8 cellular contexts compared by ENCODE assay signal in genomic region chr14:21025374-21026151, GRCh38. TPM values are rescaled to one million over a fixed set of nuclear protein-coding genes. Genes with fewer than 3 reads are reported as not detected.
DNase-seq lines count a peak whose midpoint lies in the region; ATAC-seq, FAIRE-seq and TF ChIP-seq lines count a peak whose summit lies in the region.

No MANE protein-coding gene starts in this region.

- in situ Hi-C loops in HepG2 (cut with HindIII; ENCODE audit: extremely low pct_ligation_motif_present, low pct_unique_long_range_greater_than_20kb): no loop called here

- CTCF ChIA-PET in activated CD8-positive, alpha-beta memory T cell treated with anti-CD3 and anti-CD28 coated beads, Interleukin-2, amount 10 ng/mL, durations not matched to agents 7 days and 5 days (lab: Charles Lee): interaction anchor here (1.1 to 3.0 kb wide), 6 partner anchors 11 to 79 kb away, joined by 3 to 26 read pairs (median 4); no protein-coding TSS in a partner anchor
- CTCF ChIA-PET in HepG2 (lab: Yijun Ruan, JAX; ENCODE audit: low intra/inter-chr PET ratio, low total read pairs): interaction anchor here (0.8 kb wide), 1 partner anchor 11 kb away, joined by 3 read pairs; no protein-coding TSS in a partner anchor

- TF ChIP-seq RAD21 in HepG2 (CRISPR knock-in tag; IDR thresholded peaks at IDR 0.05): no peak

- H3K79me2 ChIP-seq in HepG2 (ENCODE audit: insufficient read depth, low read length): peaks cover 13% of the 10 kb centered on the region

- H3K27me3 Mint-ChIP-seq in activated CD8-positive, alpha-beta memory T cell treated with anti-CD3 and anti-CD28 coated beads, Interleukin-2, amount 10 ng/mL, durations not matched to agents 7 days and 5 days: peaks cover 41% of the 10 kb centered on the region
- peaks cover 12% of the 10 kb centered on the region for H3K27me3 Mint-ChIP-seq in chondrocyte (ENCODE audit: low read depth)
- no peaks in the 10 kb centered on the region for H3K27me3 Mint-ChIP-seq in stimulated activated naive CD8-positive, alpha-beta T cell treated with anti-CD3 and anti-CD28 coated beads, Interleukin-15, amount 100 ng/mL, for 72 hours

- H3K4me2 ChIP-seq in HepG2 (ENCODE audit: low read depth, low read length): peak overlapping the region; percentile 60

- no peak for TF ChIP-seq EP300 in HepG2 (IDR thresholded peaks at IDR 0.05; ENCODE audit: low read depth in 2 of 2, low read length in 2 of 2)
- no peak for TF ChIP-seq EP300 in HepG2 (CRISPR knock-in tag; IDR thresholded peaks at IDR 0.05; ENCODE audit: borderline replicate concordance)

- no peaks in the 10 kb centered on the region for H3K36me3 Mint-ChIP-seq in activated CD8-positive, alpha-beta memory T cell treated with anti-CD3 and anti-CD28 coated beads, Interleukin-2, amount 10 ng/mL, durations not matched to agents 7 days and 5 days
- no peaks in the 10 kb centered on the region for H3K36me3 Mint-ChIP-seq in chondrocyte (ENCODE audit: low read depth)

- peak overlapping the region; percentile 65 to 96 (median 66); a peak in 4 of 6 replicates for H3K4me3 ChIP-seq in HepG2 (replicated peaks in 1 of 3; ENCODE audit: insufficient read depth in 1 of 3, low read depth in 2 of 3, low read length in 3 of 3)

- peak overlapping the region; percentile 37 for H3K27ac ChIP-seq in HepG2 (ENCODE audit: extremely low read length, insufficient read depth, low read length)

- H3K4me3 Mint-ChIP-seq in activated CD8-positive, alpha-beta memory T cell treated with anti-CD3 and anti-CD28 coated beads, Interleukin-2, amount 10 ng/mL, durations not matched to agents 7 days and 5 days: peak overlapping the region; percentile 68
- peak overlapping the region; percentile 80 for H3K4me3 Mint-ChIP-seq in chondrocyte (ENCODE audit: unreplicated experiment)
- peak overlapping the region; percentile 85 to 89 for H3K4me3 Mint-ChIP-seq in stimulated activated naive CD8-positive, alpha-beta T cell treated with anti-CD3 and anti-CD28 coated beads, Interleukin-15, amount 100 ng/mL, for 72 hours

- H3K9ac ChIP-seq in HepG2 (ENCODE audit: insufficient read depth, low read depth, low read length): peak overlapping the region; percentile 96; the same call in 1 of the 2 replicates

- peaks cover 12 to 17% of the 10 kb centered on the region in 2 experiments for H3K36me3 ChIP-seq in HepG2 (replicated peaks in 1 of 2; ENCODE audit: control insufficient read depth in 1 of 2, insufficient read depth in 2 of 2, low read length in 2 of 2)

- H3K9me3 ChIP-seq in HepG2 (ENCODE audit: low read length): no peaks in the 10 kb centered on the region

- no peak for DNase-seq in activated CD8-positive, alpha-beta memory T cell treated with anti-CD3 and anti-CD28 coated beads, Interleukin-2, amount 10 ng/mL, durations not matched to agents 7 days and 5 days
- no peak for DNase-seq in activated CD8-positive, alpha-beta memory T cell treated with anti-CD3 and anti-CD28 coated beads for 24 hours
- no peak for DNase-seq in chondrocyte (ENCODE audit: low spot score)
- no peak for DNase-seq in HepG2 (ENCODE audit: low spot score)
- peak in 1 of 2 donors; percentile 5 for DNase-seq in stimulated activated naive CD8-positive, alpha-beta T cell treated with anti-CD3 and anti-CD28 coated beads, Interleukin-15, amount 100 ng/mL, for 72 hours
- DNase-seq in GM19240 (ENCODE audit: insufficient read length, low spot score): no peak
- DNase-seq in NCI-H345 treated with DMSO at 0.1 percent for 48 hours (lab: John Stamatoyannopoulos, UW; ENCODE audit: unreplicated experiment): no peak

- no peaks in the 10 kb centered on the region; a peak in 1 of 5 replicates for H3K27me3 ChIP-seq in HepG2 (ENCODE audit: control insufficient read depth in 1 of 2, insufficient read depth in 2 of 2, low read length in 2 of 2)

- no peaks in the 10 kb centered on the region for H4K20me1 ChIP-seq in HepG2 (ENCODE audit: insufficient read depth, low read length)

- H2AFZ ChIP-seq in HepG2 (ENCODE audit: low read length): no peak overlapping the region

- TF ChIP-seq POLR2A in HepG2 (IDR thresholded peaks at IDR 0.05; ENCODE audit: insufficient read depth in 1 of 2, low read depth in 2 of 2, low read length in 2 of 2): no peak

- ATAC-seq in activated CD8-positive, alpha-beta memory T cell treated with anti-CD3 and anti-CD28 coated beads, Interleukin-2, amount 10 ng/mL, durations not matched to agents 7 days and 5 days: no peak
- no peak for ATAC-seq in HepG2
- no peak for ATAC-seq in stimulated activated naive CD8-positive, alpha-beta T cell treated with anti-CD3 and anti-CD28 coated beads, Interleukin-15, amount 100 ng/mL, for 72 hours
- no peak for ATAC-seq in GM19035 (IDR thresholded peaks at IDR 0.05; ENCODE audit: unreplicated experiment)

- no peak for FAIRE-seq in HepG2 (lab: Jason Lieb, UNC)

- intact Hi-C loops in HepG2 (cut with micrococcal nuclease; ENCODE audit: unreplicated experiment): loop anchor here (1.0 kb wide), 1 partner anchor 29 kb away; no protein-coding TSS in a partner anchor

- H3K9me3 Mint-ChIP-seq in activated CD8-positive, alpha-beta memory T cell treated with anti-CD3 and anti-CD28 coated beads, Interleukin-2, amount 10 ng/mL, durations not matched to agents 7 days and 5 days (ENCODE audit: low read depth): no peaks in the 10 kb centered on the region
- H3K9me3 Mint-ChIP-seq in chondrocyte (ENCODE audit: low read depth): no peaks in the 10 kb centered on the region
- no peaks in the 10 kb centered on the region for H3K9me3 Mint-ChIP-seq in stimulated activated naive CD8-positive, alpha-beta T cell treated with anti-CD3 and anti-CD28 coated beads, Interleukin-15, amount 100 ng/mL, for 72 hours

- H3K4me1 ChIP-seq in HepG2 (ENCODE audit: insufficient read depth, low read length): peaks cover 50% of the 10 kb centered on the region

- 72% methylated on average over 46 of the region's 55 CpGs for WGBS in HepG2 (ENCODE audit: low lambda C conversion rate)

- TF ChIP-seq CTCF in chondrocyte (IDR thresholded peaks at IDR 0.05) (no peak), HepG2 (CRISPR knock-in tag; IDR thresholded peaks at IDR 0.05) (no peak)

- H3K4me1 Mint-ChIP-seq in activated CD8-positive, alpha-beta memory T cell treated with anti-CD3 and anti-CD28 coated beads, Interleukin-2, amount 10 ng/mL, durations not matched to agents 7 days and 5 days: peaks cover 9% of the 10 kb centered on the region
- peaks cover 10% of the 10 kb centered on the region for H3K4me1 Mint-ChIP-seq in chondrocyte (ENCODE audit: low read depth)
- peaks cover 33% of the 10 kb centered on the region for H3K4me1 Mint-ChIP-seq in stimulated activated naive CD8-positive, alpha-beta T cell treated with anti-CD3 and anti-CD28 coated beads, Interleukin-15, amount 100 ng/mL, for 72 hours

- BruUV-seq in HepG2 (replicated peaks; lab: Mats Ljungman, UMichigan): no TSS peak

- POLR2A ChIA-PET in HepG2 (lab: Yijun Ruan, JAX): interaction anchor here (1.0 to 3.0 kb wide), 16 partner anchors 7 to 79 kb away, joined by 3 to 26 read pairs (median 4); partner anchors contain the start of gene ARHGEF40

- no peak overlapping the region for H3K27ac Mint-ChIP-seq in activated CD8-positive, alpha-beta memory T cell treated with anti-CD3 and anti-CD28 coated beads, Interleukin-2, amount 10 ng/mL, durations not matched to agents 7 days and 5 days
- no peak overlapping the region for H3K27ac Mint-ChIP-seq in chondrocyte (ENCODE audit: unreplicated experiment)
- peak overlapping the region in 1 of 2 donors; percentile 31 for H3K27ac Mint-ChIP-seq in stimulated activated naive CD8-positive, alpha-beta T cell treated with anti-CD3 and anti-CD28 coated beads, Interleukin-15, amount 100 ng/mL, for 72 hours

RNA-seq across cellular contexts. Expression of gene NDRG2, which starts 0.7 kb away (rescaled TPM):
- 1 to 10 TPM; 2.1 to 6.9 TPM for total RNA-seq in activated CD8-positive, alpha-beta memory T cell treated with anti-CD3 and anti-CD28 coated beads, Interleukin-2, amount 10 ng/mL, durations not matched to agents 7 days and 5 days
- 5.7 to 6.9 TPM (median 6.3 TPM) in 3 replicates for total RNA-seq in chondrocyte
- total RNA-seq in HepG2 (2016; rRNA removed; fragmentation: Illumina TruSeq; extraction: Trizol): 27.2 and 27.4 TPM in 2 replicates
- total RNA-seq in HepG2 (2016; cell fraction: cytosol; rRNA removed; fragmentation: Illumina TruSeq; extraction: Trizol; ENCODE audit: low read depth): 7.0 and 7.9 TPM in 2 replicates
- total RNA-seq in HepG2 (2016; cell fraction: insoluble cytoplasmic fraction; rRNA removed; fragmentation: Illumina TruSeq; extraction: Trizol): 23.1 and 29.2 TPM in 2 replicates
- total RNA-seq in HepG2 (2016; cell fraction: membrane; rRNA removed; fragmentation: Illumina TruSeq; extraction: Trizol): 8.1 and 9.2 TPM in 2 replicates
- total RNA-seq in HepG2 (2016; cell fraction: nucleus; rRNA removed; fragmentation: Illumina TruSeq; extraction: Trizol): 21.6 and 27.8 TPM in 2 replicates
- polyA plus RNA-seq in HepG2 (2011; rRNA removed): 143 and 189 TPM in 2 replicates
- 91.9 and 130 TPM in 2 replicates for polyA plus RNA-seq in HepG2 (2011; cell fraction: cytosol; rRNA removed)
- 360 and 469 TPM in 2 replicates for polyA plus RNA-seq in HepG2 (2011; cell fraction: nucleus; rRNA removed)
- 75.5 and 109 TPM in 2 replicates for polyA plus RNA-seq in HepG2 (2012)
- polyA plus RNA-seq in HepG2 (2016; cell fraction: cytosol; fragmentation: Illumina TruSeq; extraction: Trizol; ENCODE audit: low read depth): 4.3 and 4.9 TPM in 2 replicates
- polyA plus RNA-seq in HepG2 (2016; cell fraction: insoluble cytoplasmic fraction; fragmentation: Illumina TruSeq; extraction: Trizol; ENCODE audit: low read depth): 42.0 and 43.6 TPM in 2 replicates
- polyA plus RNA-seq in HepG2 (2016; cell fraction: membrane; fragmentation: Illumina TruSeq; extraction: Trizol; ENCODE audit: low read depth): 7.2 TPM in 2 replicates
- 76.3 and 87.7 TPM in 2 replicates for polyA plus RNA-seq in HepG2 (2016; cell fraction: nucleus; fragmentation: Illumina TruSeq; extraction: Trizol; ENCODE audit: insufficient read depth, low read depth)
- 5.2 and 91.7 TPM in 2 replicates for polyA minus RNA-seq in HepG2 (2011; rRNA and poly(A)+ RNA removed; ENCODE audit: low replicate concordance)
- 23.4 and 34.4 TPM in 2 replicates for polyA minus RNA-seq in HepG2 (2011; cell fraction: cytosol; rRNA and poly(A)+ RNA removed)
- polyA minus RNA-seq in HepG2 (2011; cell fraction: nucleus; rRNA and poly(A)+ RNA removed): 87.3 and 125 TPM in 2 replicates

RNA-seq across cellular contexts. Expression of gene TPPP2, which starts 4.5 kb away (rescaled TPM):
- not detected for total RNA-seq in activated CD8-positive, alpha-beta memory T cell treated with anti-CD3 and anti-CD28 coated beads, Interleukin-2, amount 10 ng/mL, durations not matched to agents 7 days and 5 days
- not detected in 3 replicates for total RNA-seq in chondrocyte
- total RNA-seq in HepG2 (2016; rRNA removed; fragmentation: Illumina TruSeq; extraction: Trizol): 0.58 and 0.63 TPM in 2 replicates
- not detected in 2 replicates for total RNA-seq in HepG2 (2016; cell fraction: cytosol; rRNA removed; fragmentation: Illumina TruSeq; extraction: Trizol; ENCODE audit: low read depth)
- total RNA-seq in HepG2 (2016; cell fraction: insoluble cytoplasmic fraction; rRNA removed; fragmentation: Illumina TruSeq; extraction: Trizol): 0.89 and 1.0 TPM in 2 replicates
- 0.72 and 1.5 TPM in 2 replicates for total RNA-seq in HepG2 (2016; cell fraction: membrane; rRNA removed; fragmentation: Illumina TruSeq; extraction: Trizol)
- total RNA-seq in HepG2 (2016; cell fraction: nucleus; rRNA removed; fragmentation: Illumina TruSeq; extraction: Trizol): 1.1 and 1.4 TPM in 2 replicates
- polyA plus RNA-seq in HepG2 (2011; rRNA removed): 1.7 and 4.2 TPM in 2 replicates
- 1.2 and 2.2 TPM in 2 replicates for polyA plus RNA-seq in HepG2 (2011; cell fraction: cytosol; rRNA removed)
- 4.3 and 5.0 TPM in 2 replicates for polyA plus RNA-seq in HepG2 (2011; cell fraction: nucleus; rRNA removed)
- polyA plus RNA-seq in HepG2 (2012): 1.6 and 3.7 TPM in 2 replicates
- 0.58 and 0.72 TPM in 2 replicates for polyA plus RNA-seq in HepG2 (2016; cell fraction: cytosol; fragmentation: Illumina TruSeq; extraction: Trizol; ENCODE audit: low read depth)
- 0.66 and 1.7 TPM in 2 replicates for polyA plus RNA-seq in HepG2 (2016; cell fraction: insoluble cytoplasmic fraction; fragmentation: Illumina TruSeq; extraction: Trizol; ENCODE audit: low read depth)
- 0.56 and 0.69 TPM in 2 replicates for polyA plus RNA-seq in HepG2 (2016; cell fraction: membrane; fragmentation: Illumina TruSeq; extraction: Trizol; ENCODE audit: low read depth)
- 0.44 and 2.4 TPM in 2 replicates for polyA plus RNA-seq in HepG2 (2016; cell fraction: nucleus; fragmentation: Illumina TruSeq; extraction: Trizol; ENCODE audit: insufficient read depth, low read depth)
- 2.2 TPM in 1 of 2 replicates, not detected in the other for polyA minus RNA-seq in HepG2 (2011; rRNA and poly(A)+ RNA removed; ENCODE audit: low replicate concordance)
- polyA minus RNA-seq in HepG2 (2011; cell fraction: cytosol; rRNA and poly(A)+ RNA removed): 1.1 and 1.9 TPM in 2 replicates
- 4.1 and 4.7 TPM in 2 replicates for polyA minus RNA-seq in HepG2 (2011; cell fraction: nucleus; rRNA and poly(A)+ RNA removed)

RNA-seq across cellular contexts. Expression of gene RNASE13, which starts 9.0 kb away (rescaled TPM):
- total RNA-seq in activated CD8-positive, alpha-beta memory T cell treated with anti-CD3 and anti-CD28 coated beads, Interleukin-2, amount 10 ng/mL, durations not matched to agents 7 days and 5 days: not detected
- not detected in 3 replicates for total RNA-seq in chondrocyte
- total RNA-seq in HepG2 (2016; rRNA removed; fragmentation: Illumina TruSeq; extraction: Trizol): not detected in 2 replicates
- total RNA-seq in HepG2 (2016; cell fraction: cytosol; rRNA removed; fragmentation: Illumina TruSeq; extraction: Trizol; ENCODE audit: low read depth): not detected in 2 replicates
- total RNA-seq in HepG2 (2016; cell fraction: insoluble cytoplasmic fraction; rRNA removed; fragmentation: Illumina TruSeq; extraction: Trizol): not detected in 2 replicates
- not detected in 2 replicates for total RNA-seq in HepG2 (2016; cell fraction: membrane; rRNA removed; fragmentation: Illumina TruSeq; extraction: Trizol)
- not detected in 2 replicates for total RNA-seq in HepG2 (2016; cell fraction: nucleus; rRNA removed; fragmentation: Illumina TruSeq; extraction: Trizol)
- 1.0 and 1.4 TPM in 2 replicates for polyA plus RNA-seq in HepG2 (2011; rRNA removed)
- polyA plus RNA-seq in HepG2 (2011; cell fraction: cytosol; rRNA removed): 0.10 and 0.17 TPM in 2 replicates
- 3.5 and 4.0 TPM in 2 replicates for polyA plus RNA-seq in HepG2 (2011; cell fraction: nucleus; rRNA removed)
- 0.65 and 2.3 TPM in 2 replicates for polyA plus RNA-seq in HepG2 (2012)
- not detected in 2 replicates for polyA plus RNA-seq in HepG2 (2016; cell fraction: cytosol; fragmentation: Illumina TruSeq; extraction: Trizol; ENCODE audit: low read depth)
- polyA plus RNA-seq in HepG2 (2016; cell fraction: insoluble cytoplasmic fraction; fragmentation: Illumina TruSeq; extraction: Trizol; ENCODE audit: low read depth): not detected in 2 replicates
- not detected in 2 replicates for polyA plus RNA-seq in HepG2 (2016; cell fraction: membrane; fragmentation: Illumina TruSeq; extraction: Trizol; ENCODE audit: low read depth)
- polyA plus RNA-seq in HepG2 (2016; cell fraction: nucleus; fragmentation: Illumina TruSeq; extraction: Trizol; ENCODE audit: insufficient read depth, low read depth): 0.49 TPM in 1 of 2 replicates, not detected in the other
- polyA minus RNA-seq in HepG2 (2011; rRNA and poly(A)+ RNA removed; ENCODE audit: low replicate concordance): not detected in 2 replicates
- not detected in 2 replicates for polyA minus RNA-seq in HepG2 (2011; cell fraction: cytosol; rRNA and poly(A)+ RNA removed)
- 1.6 and 2.2 TPM in 2 replicates for polyA minus RNA-seq in HepG2 (2011; cell fraction: nucleus; rRNA and poly(A)+ RNA removed)

RNA-seq across cellular contexts. Expression of gene RNASE7, which starts 16.6 kb away (rescaled TPM):
- not detected for total RNA-seq in activated CD8-positive, alpha-beta memory T cell treated with anti-CD3 and anti-CD28 coated beads, Interleukin-2, amount 10 ng/mL, durations not matched to agents 7 days and 5 days
- total RNA-seq in chondrocyte: not detected in 3 replicates
- total RNA-seq in HepG2 (2016; rRNA removed; fragmentation: Illumina TruSeq; extraction: Trizol): not detected in 2 replicates
- total RNA-seq in HepG2 (2016; cell fraction: cytosol; rRNA removed; fragmentation: Illumina TruSeq; extraction: Trizol; ENCODE audit: low read depth): not detected in 2 replicates
- not detected in 2 replicates for total RNA-seq in HepG2 (2016; cell fraction: insoluble cytoplasmic fraction; rRNA removed; fragmentation: Illumina TruSeq; extraction: Trizol)
- total RNA-seq in HepG2 (2016; cell fraction: membrane; rRNA removed; fragmentation: Illumina TruSeq; extraction: Trizol): not detected in 2 replicates
- total RNA-seq in HepG2 (2016; cell fraction: nucleus; rRNA removed; fragmentation: Illumina TruSeq; extraction: Trizol): not detected in 2 replicates
- polyA plus RNA-seq in HepG2 (2011; rRNA removed): 0.04 and 0.17 TPM in 2 replicates
- 0.04 and 0.06 TPM in 2 replicates for polyA plus RNA-seq in HepG2 (2011; cell fraction: cytosol; rRNA removed)
- 0.23 and 0.42 TPM in 2 replicates for polyA plus RNA-seq in HepG2 (2011; cell fraction: nucleus; rRNA removed)
- 0.41 and 1.6 TPM in 2 replicates for polyA plus RNA-seq in HepG2 (2012)
- polyA plus RNA-seq in HepG2 (2016; cell fraction: cytosol; fragmentation: Illumina TruSeq; extraction: Trizol; ENCODE audit: low read depth): not detected in 2 replicates
- polyA plus RNA-seq in HepG2 (2016; cell fraction: insoluble cytoplasmic fraction; fragmentation: Illumina TruSeq; extraction: Trizol; ENCODE audit: low read depth): not detected in 2 replicates
- not detected in 2 replicates for polyA plus RNA-seq in HepG2 (2016; cell fraction: membrane; fragmentation: Illumina TruSeq; extraction: Trizol; ENCODE audit: low read depth)
- not detected in 2 replicates for polyA plus RNA-seq in HepG2 (2016; cell fraction: nucleus; fragmentation: Illumina TruSeq; extraction: Trizol; ENCODE audit: insufficient read depth, low read depth)
- not detected in 2 replicates for polyA minus RNA-seq in HepG2 (2011; rRNA and poly(A)+ RNA removed; ENCODE audit: low replicate concordance)
- polyA minus RNA-seq in HepG2 (2011; cell fraction: cytosol; rRNA and poly(A)+ RNA removed): not detected in 2 replicates
- not detected in 2 replicates for polyA minus RNA-seq in HepG2 (2011; cell fraction: nucleus; rRNA and poly(A)+ RNA removed)

RNA-seq across cellular contexts. Expression of gene SLC39A2, which starts 26.5 kb away (rescaled TPM):
- under 1 TPM; 0.16 to 0.44 TPM for total RNA-seq in activated CD8-positive, alpha-beta memory T cell treated with anti-CD3 and anti-CD28 coated beads, Interleukin-2, amount 10 ng/mL, durations not matched to agents 7 days and 5 days
- total RNA-seq in chondrocyte (not detected in 3 replicates), HepG2 (2016; rRNA removed; fragmentation: Illumina TruSeq; extraction: Trizol) (0.11 TPM in 1 of 2 replicates, not detected in the other)
- total RNA-seq in HepG2 (2016; cell fraction: cytosol; rRNA removed; fragmentation: Illumina TruSeq; extraction: Trizol; ENCODE audit: low read depth): not detected in 2 replicates
- not detected in 2 replicates for total RNA-seq in HepG2 (2016; cell fraction: insoluble cytoplasmic fraction; rRNA removed; fragmentation: Illumina TruSeq; extraction: Trizol)
- total RNA-seq in HepG2 (2016; cell fraction: membrane; rRNA removed; fragmentation: Illumina TruSeq; extraction: Trizol): not detected in 2 replicates
- not detected in 2 replicates for total RNA-seq in HepG2 (2016; cell fraction: nucleus; rRNA removed; fragmentation: Illumina TruSeq; extraction: Trizol)
- polyA plus RNA-seq in HepG2 (2011; rRNA removed): 0.05 and 0.08 TPM in 2 replicates
- not detected in 2 replicates for polyA plus RNA-seq in HepG2 (2011; cell fraction: cytosol; rRNA removed)
- 0.19 and 0.23 TPM in 2 replicates for polyA plus RNA-seq in HepG2 (2011; cell fraction: nucleus; rRNA removed)
- polyA plus RNA-seq in HepG2 (2012): not detected in 2 replicates
- not detected in 2 replicates for polyA plus RNA-seq in HepG2 (2016; cell fraction: cytosol; fragmentation: Illumina TruSeq; extraction: Trizol; ENCODE audit: low read depth)
- polyA plus RNA-seq in HepG2 (2016; cell fraction: insoluble cytoplasmic fraction; fragmentation: Illumina TruSeq; extraction: Trizol; ENCODE audit: low read depth): not detected in 2 replicates
- polyA plus RNA-seq in HepG2 (2016; cell fraction: membrane; fragmentation: Illumina TruSeq; extraction: Trizol; ENCODE audit: low read depth): not detected in 2 replicates
- 0.37 TPM in 1 of 2 replicates, not detected in the other for polyA plus RNA-seq in HepG2 (2016; cell fraction: nucleus; fragmentation: Illumina TruSeq; extraction: Trizol; ENCODE audit: insufficient read depth, low read depth)
- 0.80 TPM in 1 of 2 replicates, not detected in the other for polyA minus RNA-seq in HepG2 (2011; rRNA and poly(A)+ RNA removed; ENCODE audit: low replicate concordance)
- not detected in 2 replicates for polyA minus RNA-seq in HepG2 (2011; cell fraction: cytosol; rRNA and poly(A)+ RNA removed)
- not detected in 2 replicates for polyA minus RNA-seq in HepG2 (2011; cell fraction: nucleus; rRNA and poly(A)+ RNA removed)
